ENCODE assay signal across 9 cellular contexts in the genomic region with DNA sequence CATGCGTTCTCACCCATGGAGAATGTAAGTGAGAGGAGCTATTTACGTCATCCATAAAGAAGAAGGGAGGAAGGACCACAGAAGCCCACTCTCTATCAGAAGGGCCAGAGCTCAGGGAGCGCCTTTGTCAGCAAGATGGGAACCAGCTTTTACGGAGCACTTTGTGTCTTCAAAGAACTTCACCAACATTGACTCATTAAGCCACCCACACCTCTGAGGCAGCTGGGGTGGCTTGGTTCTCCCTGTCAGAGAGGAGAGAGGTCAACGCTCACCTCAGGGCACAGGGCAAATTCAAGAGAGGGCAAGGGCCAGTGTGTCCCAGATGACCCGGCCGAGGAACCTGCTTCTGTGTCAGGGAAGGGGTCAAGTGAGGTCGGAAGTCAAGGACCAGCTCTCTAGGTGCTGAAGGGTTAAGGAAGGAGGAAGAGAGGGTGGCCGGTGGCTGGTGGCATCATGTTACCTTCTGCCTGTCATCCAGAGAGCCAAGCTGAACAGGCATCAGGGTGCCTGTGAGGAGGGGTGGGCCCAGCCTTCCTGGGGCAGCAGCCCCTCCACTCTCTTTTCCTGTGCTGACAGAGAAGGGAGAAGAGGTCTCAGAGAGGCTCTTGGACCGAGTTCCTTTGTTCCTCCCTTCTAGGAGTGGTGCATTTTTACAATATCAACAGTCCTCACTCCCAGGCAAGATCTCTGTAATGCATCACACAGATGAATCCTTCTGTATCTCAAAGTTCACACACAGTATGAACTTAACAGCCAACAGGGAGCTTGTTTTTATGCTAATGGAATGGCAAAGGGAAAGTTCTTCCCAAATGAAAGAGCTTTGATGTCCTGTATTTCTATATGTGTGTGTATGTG.
DNase-seq lines count a peak whose midpoint lies in the region; ATAC-seq and TF ChIP-seq lines count a peak whose summit lies in the region.
"Had no signal": no experiment of that assay in that cellular context is flagged by ENCODE, and none has a peak within 500 bp of the region (broad histone marks: within the 10 kb centered on the region; RNA-seq: fewer than 3 reads in every experiment).

No MANE protein-coding gene starts in this region.

- H3K27me3 Mint-ChIP-seq in activated T-cell treated with anti-CD3 and anti-CD28 coated beads, Interleukin-2, amount 50 U/mL, for 72 hours (ENCODE audit: low read depth), result peaks cover 32% of the 10 kb centered on the region

- TF ChIP-seq CTCF in upper lobe of left lung (IDR thresholded peaks at IDR 0.05) (no peak), foreskin keratinocyte (conservative IDR thresholded peaks at IDR 0.05) (no peak)

- DNase-seq in activated T-cell treated with anti-CD3 and anti-CD28 coated beads, Interleukin-2, amount 50 U/mL, for 72 hours, result peak; percentile 52 to 59
- DNase-seq in activated T-cell treated with anti-CD3 and anti-CD28 coated beads for 4 hours, result no peak
- DNase-seq in SW480 (ENCODE audit: low spot score), result peak; percentile 68
- peak; percentile 76 for DNase-seq in left lobe of liver (ENCODE audit: low spot score)
- peak in 1 of 2 donors; percentile 22 for DNase-seq in upper lobe of left lung
- no peak for DNase-seq in foreskin keratinocyte
- no peak for DNase-seq in SIG-M5 treated with dmso at 0.1 percent for 504 hours (lab: John Stamatoyannopoulos, UW; ENCODE audit: unreplicated experiment)
- DNase-seq: spleen had no signal

- no peaks in the 10 kb centered on the region for H3K9me3 Mint-ChIP-seq in activated T-cell treated with anti-CD3 and anti-CD28 coated beads, Interleukin-2, amount 50 U/mL, for 72 hours

- no peak overlapping the region for H3K4me3 Mint-ChIP-seq in activated T-cell treated with anti-CD3 and anti-CD28 coated beads, Interleukin-2, amount 50 U/mL, for 72 hours

- H3K27ac ChIP-seq in upper lobe of left lung (peak overlapping the region; percentile 9 to 57 (median 34)), foreskin keratinocyte (no peak overlapping the region)
- H3K27ac ChIP-seq: spleen had no signal

- H3K36me3 ChIP-seq in upper lobe of left lung, result no peaks in the 10 kb centered on the region
- H3K36me3 ChIP-seq: spleen had no signal

- H3K9me3 ChIP-seq in upper lobe of left lung, result no peaks in the 10 kb centered on the region
- H3K9me3 ChIP-seq: spleen had no signal

- 58 to 69% methylated on average over 9 to 10 of the region's 10 CpGs for WGBS in upper lobe of left lung, 2 donors

- H3K4me1 Mint-ChIP-seq in activated T-cell treated with anti-CD3 and anti-CD28 coated beads, Interleukin-2, amount 50 U/mL, for 72 hours (ENCODE audit: low read depth), result peaks cover 27% of the 10 kb centered on the region

- no peak overlapping the region for H3K27ac Mint-ChIP-seq in activated T-cell treated with anti-CD3 and anti-CD28 coated beads, Interleukin-2, amount 50 U/mL, for 72 hours

- no peak for TF ChIP-seq EP300 in upper lobe of left lung (IDR thresholded peaks at IDR 0.05)

- no peak overlapping the region for H3K4me3 ChIP-seq in upper lobe of left lung
- H3K4me3 ChIP-seq: spleen had no signal

- H3K27me3 ChIP-seq in upper lobe of left lung, result no peaks in the 10 kb centered on the region
- H3K27me3 ChIP-seq in foreskin keratinocyte, result no peaks in the 10 kb centered on the region

- no peak for TF ChIP-seq POLR2A in upper lobe of left lung (IDR thresholded peaks at IDR 0.05)

- peaks cover 1 to 2% of the 10 kb centered on the region in 2 donors for H3K36me3 Mint-ChIP-seq in activated T-cell treated with anti-CD3 and anti-CD28 coated beads, Interleukin-2, amount 50 U/mL, for 72 hours (ENCODE audit: insufficient read depth in 2 of 2)

- ATAC-seq in activated T-cell treated with anti-CD3 and anti-CD28 coated beads, Interleukin-2, amount 50 U/mL, for 72 hours (replicated peaks in 1 of 2), result peak; percentile 61 to 62
- ATAC-seq in left lobe of liver (peak; percentile 54), upper lobe of left lung (ENCODE audit: low FRiP score in 2 of 2) (no peak), foreskin keratinocyte (no peak), GM21360 (IDR thresholded peaks at IDR 0.05; ENCODE audit: unreplicated experiment) (no peak)

- H3K4me1 ChIP-seq in upper lobe of left lung (peaks cover 23 to 55% (median 30%) of the 10 kb centered on the region in 4 donors), foreskin keratinocyte (peaks cover 19% of the 10 kb centered on the region)

Comparison
In these comparisons a context has a peak if more than half of its experiments do, and no peak if none do; other contexts are left out.
1. DNase-seq: peak in activated T-cell treated with anti-CD3 and anti-CD28 coated beads, Interleukin-2, amount 50 U/mL, for 72 hours (2 of 2), SW480 (single experiment) and left lobe of liver (single experiment); none in activated T-cell treated with anti-CD3 and anti-CD28 coated beads for 4 hours (single experiment), foreskin keratinocyte (0 of 2) and SIG-M5 treated with dmso at 0.1 percent for 504 hours (single experiment).
2. ATAC-seq: peak in activated T-cell treated with anti-CD3 and anti-CD28 coated beads, Interleukin-2, amount 50 U/mL, for 72 hours (2 of 2) and left lobe of liver (single experiment); none in upper lobe of left lung (0 of 2), foreskin keratinocyte (single experiment) and GM21360 (single experiment).